16 cellular contexts compared by ENCODE assay signal in the genomic region with DNA sequence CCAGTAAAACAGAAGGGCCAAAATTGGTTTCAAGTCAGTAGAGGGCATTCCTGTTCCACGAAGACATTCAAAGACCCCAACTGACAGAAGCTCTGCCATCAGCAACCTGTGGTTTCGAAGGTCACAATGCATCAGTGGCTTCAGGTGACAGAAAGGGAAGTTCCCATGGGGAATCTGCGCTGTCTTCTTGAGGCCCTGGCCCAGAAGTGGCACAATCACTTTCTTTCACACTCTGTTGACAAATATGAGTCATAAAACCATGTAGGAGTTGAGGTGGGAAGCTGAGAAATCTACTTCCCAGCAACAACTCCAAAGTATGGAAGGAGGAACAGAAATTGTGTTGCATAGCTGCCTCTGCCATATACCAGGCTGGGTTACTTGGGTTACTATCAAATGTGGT.
DNase-seq lines count a peak whose midpoint lies in the region; ATAC-seq lines count a peak whose summit lies in the region.
"Had no signal": no experiment of that assay in that cellular context is flagged by ENCODE, and none has a peak within 500 bp of the region (broad histone marks: within the 10 kb centered on the region; RNA-seq: fewer than 3 reads in every experiment).

No MANE protein-coding gene starts in this region.

- H3K36me3 Mint-ChIP-seq in natural killer cell treated with Interleukin-12 subunit alpha and Interleukin-12 subunit beta and Interleukin-15 and Interleukin-18, amount 100 ng/mL, for 72 hours, result no peaks in the 10 kb centered on the region
- H3K36me3 Mint-ChIP-seq: activated CD4-positive, alpha-beta memory T cell treated with anti-CD3 and anti-CD28 coated beads for 36 hours had no signal

- no peak overlapping the region for H3K4me3 Mint-ChIP-seq in natural killer cell treated with Interleukin-12 subunit alpha and Interleukin-12 subunit beta and Interleukin-15 and Interleukin-18, amount 100 ng/mL, for 72 hours
- H3K4me3 Mint-ChIP-seq: activated CD4-positive, alpha-beta memory T cell treated with anti-CD3 and anti-CD28 coated beads for 36 hours had no signal

- DNase-seq in MV-4-11 (lab: John Stamatoyannopoulos, UW), result peak; percentile 38
- DNase-seq in natural killer cell treated with Interleukin-12 subunit alpha and Interleukin-12 subunit beta and Interleukin-15 and Interleukin-18, amount 100 ng/mL, for 72 hours (ENCODE audit: low spot score), result no peak
- DNase-seq in stimulated activated CD4-positive, alpha-beta T cell treated with anti-CD3 and anti-CD28 coated beads, Interleukin-4, amount 100 ng/mL, for 24 hours, result no peak
- DNase-seq in mesenteric fat pad (ENCODE audit: low spot score), result no peak
- DNase-seq: activated CD4-positive, alpha-beta memory T cell treated with anti-CD3 and anti-CD28 coated beads for 36 hours; amygdala; Caco-2; NCI-H1092 treated with DMSO at 0.1 percent for 48 hours; NCI-H226; sigmoid colon; stimulated activated naive CD4-positive, alpha-beta T cell treated with Interleukin-2 at 50 U/mL for 16 hours had no signal

- peaks cover 6% of the 10 kb centered on the region for H3K9me3 Mint-ChIP-seq in natural killer cell treated with Interleukin-12 subunit alpha and Interleukin-12 subunit beta and Interleukin-15 and Interleukin-18, amount 100 ng/mL, for 72 hours
- H3K9me3 Mint-ChIP-seq: activated CD4-positive, alpha-beta memory T cell treated with anti-CD3 and anti-CD28 coated beads for 36 hours had no signal

- H3K4me1 Mint-ChIP-seq in natural killer cell treated with Interleukin-12 subunit alpha and Interleukin-12 subunit beta and Interleukin-15 and Interleukin-18, amount 100 ng/mL, for 72 hours (ENCODE audit: low read depth in 2 of 2), result no peaks in the 10 kb centered on the region

- ATAC-seq in GM18498 (IDR thresholded peaks at IDR 0.05; ENCODE audit: unreplicated experiment), result peak; percentile 34
- ATAC-seq in GM21381 (IDR thresholded peaks at IDR 0.05; ENCODE audit: unreplicated experiment), result peak; percentile 42
- ATAC-seq in HG02981 (IDR thresholded peaks at IDR 0.05; ENCODE audit: unreplicated experiment), result peak; percentile 57
- no peak for ATAC-seq in natural killer cell treated with Interleukin-12 subunit alpha and Interleukin-12 subunit beta and Interleukin-15 and Interleukin-18, amount 100 ng/mL, for 72 hours
- ATAC-seq in HG02840 (IDR thresholded peaks at IDR 0.05; ENCODE audit: low FRiP score, unreplicated experiment), result no peak
- ATAC-seq: HepG2 had no signal

- H3K27me3 Mint-ChIP-seq in natural killer cell treated with Interleukin-12 subunit alpha and Interleukin-12 subunit beta and Interleukin-15 and Interleukin-18, amount 100 ng/mL, for 72 hours, result no peaks in the 10 kb centered on the region
- H3K27me3 Mint-ChIP-seq: activated CD4-positive, alpha-beta memory T cell treated with anti-CD3 and anti-CD28 coated beads for 36 hours had no signal

- H3K27ac Mint-ChIP-seq in natural killer cell treated with Interleukin-12 subunit alpha and Interleukin-12 subunit beta and Interleukin-15 and Interleukin-18, amount 100 ng/mL, for 72 hours, result no peak overlapping the region
- H3K27ac Mint-ChIP-seq: activated CD4-positive, alpha-beta memory T cell treated with anti-CD3 and anti-CD28 coated beads for 36 hours had no signal

Comparison
In these comparisons a context has a peak if more than half of its experiments do, and no peak if none do; other contexts are left out.
1. ATAC-seq: peak in GM18498 (single experiment), GM21381 (single experiment) and HG02981 (single experiment); none in natural killer cell treated with Interleukin-12 subunit alpha and Interleukin-12 subunit beta and Interleukin-15 and Interleukin-18, amount 100 ng/mL, for 72 hours (0 of 2) and HG02840 (single experiment).